ENCODE assay signal across 12 cellular contexts in the genomic region with DNA sequence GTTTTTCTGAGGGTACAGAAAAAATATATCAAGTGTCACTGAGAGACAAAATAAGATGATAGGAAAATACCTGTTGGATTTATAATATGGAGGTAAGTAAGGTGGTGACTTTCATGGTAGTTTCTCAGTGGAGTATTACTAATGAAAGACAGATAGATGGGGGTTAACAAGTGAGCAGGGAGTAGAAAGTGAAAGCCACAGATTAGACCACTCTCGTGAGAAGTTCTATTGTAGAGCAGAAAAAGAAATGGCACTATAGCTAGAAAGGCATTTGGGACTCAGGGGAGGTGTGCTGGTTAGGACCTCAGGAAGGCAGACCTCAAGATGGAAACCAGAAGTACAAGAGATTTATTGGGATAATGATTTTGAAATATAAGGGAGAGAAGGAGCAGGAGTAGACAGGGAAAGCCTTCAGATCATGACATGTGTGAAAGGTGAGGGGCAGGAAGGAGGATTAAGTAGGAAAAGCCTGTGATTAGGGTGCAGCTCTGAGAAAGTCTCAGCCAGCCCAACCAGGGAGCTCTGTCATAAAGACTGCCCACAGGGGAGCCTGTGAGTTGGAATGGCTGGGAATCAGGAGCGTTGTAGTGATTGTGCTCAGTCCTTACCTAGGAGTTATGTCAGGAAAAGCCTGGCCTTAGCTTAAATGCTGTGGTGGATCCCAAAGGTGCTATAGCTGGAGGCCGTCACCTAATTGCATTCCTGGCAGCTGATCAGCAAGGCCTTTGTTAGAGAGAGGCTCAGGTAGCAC.
DNase-seq lines count a peak whose midpoint lies in the region; ATAC-seq and TF ChIP-seq lines count a peak whose summit lies in the region.
"Had no signal": no experiment of that assay in that cellular context is flagged by ENCODE, and none has a peak within 500 bp of the region (broad histone marks: within the 10 kb centered on the region; RNA-seq: fewer than 3 reads in every experiment).

No MANE protein-coding gene starts in this region.

- H3K27ac Mint-ChIP-seq in CD8-positive, alpha-beta memory T cell: peak overlapping the region in 4 of 8 donors; percentile 35 to 83 (median 65)
- H3K27ac Mint-ChIP-seq: memory B cell had no signal

- no peaks in the 10 kb centered on the region for H3K4me1 ChIP-seq in CD8-positive, alpha-beta memory T cell (ENCODE audit: insufficient read depth, low read length)

- H3K27me3 ChIP-seq in CD8-positive, alpha-beta memory T cell (ENCODE audit: insufficient read depth, low read length, poor library complexity, severe bottlenecking): no peaks in the 10 kb centered on the region
- H3K27me3 ChIP-seq: suprapubic skin had no signal

- ATAC-seq in GM19324 (IDR thresholded peaks at IDR 0.05; ENCODE audit: low FRiP score, unreplicated experiment) (peak; percentile 86), HG02798 (IDR thresholded peaks at IDR 0.05; ENCODE audit: poor library complexity, unreplicated experiment) (peak; percentile 93), Right ventricle myocardium superior (ENCODE audit: poor library complexity) (no peak)

- peaks cover 21 to 28% (median 23%) of the 10 kb centered on the region in 3 donors for H3K4me1 Mint-ChIP-seq in CD8-positive, alpha-beta memory T cell

- peak overlapping the region; percentile 64 for H3K27ac ChIP-seq in KOPT-K1 (ENCODE audit: low read depth, low read length, poor library complexity, severe bottlenecking)
- H3K27ac ChIP-seq in CD8-positive, alpha-beta memory T cell (ENCODE audit: low read depth, low read length): no peak overlapping the region
- H3K27ac ChIP-seq: suprapubic skin had no signal

- H3K27me3 Mint-ChIP-seq in CD8-positive, alpha-beta memory T cell: no peaks in the 10 kb centered on the region

- peak; percentile 43 for DNase-seq in GM10266 (ENCODE audit: extremely low spot score)
- DNase-seq in COR-L47 (lab: John Stamatoyannopoulos, UW): no peak
- no peak for DNase-seq in mucosa of gallbladder (ENCODE audit: low spot score)
- no peak for DNase-seq in CD8-positive, alpha-beta memory T cell
- no peak for DNase-seq in Right ventricle myocardium superior
- DNase-seq: caudate nucleus, SIG-M5 had no signal

- intact Hi-C loops in Right ventricle myocardium superior (cut with DNase I): no loop called here

- no peak for TF ChIP-seq CTCF in GM10266 (IDR thresholded peaks at IDR 0.05; ENCODE audit: control insufficient read depth, insufficient read depth, low read depth, missing control alignments)

- peak overlapping the region in 2 of 7 donors; percentile 22 to 50 for H3K4me3 Mint-ChIP-seq in CD8-positive, alpha-beta memory T cell
- H3K4me3 Mint-ChIP-seq: memory B cell had no signal

- peaks cover 0 to 7% (median 0%) of the 10 kb centered on the region in 5 donors for H3K9me3 Mint-ChIP-seq in CD8-positive, alpha-beta memory T cell
- H3K9me3 Mint-ChIP-seq: memory B cell had no signal

- H3K4me3 ChIP-seq in CD8-positive, alpha-beta memory T cell (ENCODE audit: low read length): no peak overlapping the region
- H3K4me3 ChIP-seq: suprapubic skin had no signal

- peaks cover 29% of the 10 kb centered on the region for H3K36me3 ChIP-seq in KOPT-K1 (ENCODE audit: insufficient read depth, low read length)
- H3K36me3 ChIP-seq in CD8-positive, alpha-beta memory T cell (ENCODE audit: insufficient read depth, low read length): no peaks in the 10 kb centered on the region
- H3K36me3 ChIP-seq: suprapubic skin had no signal

- H3K36me3 Mint-ChIP-seq in CD8-positive, alpha-beta memory T cell: peaks cover 0 to 33% (median 6%) of the 10 kb centered on the region in 3 donors
- H3K36me3 Mint-ChIP-seq: memory B cell had no signal

- CTCF ChIA-PET in CD8-positive, alpha-beta memory T cell (lab: Charles Lee): no interaction called here

- H3K9me3 ChIP-seq in KOPT-K1 (ENCODE audit: insufficient read depth, low read length, poor library complexity, severe bottlenecking): peaks cover 4% of the 10 kb centered on the region
- H3K9me3 ChIP-seq in CD8-positive, alpha-beta memory T cell (ENCODE audit: low read length): no peaks in the 10 kb centered on the region
- H3K9me3 ChIP-seq: suprapubic skin had no signal

- POLR2A ChIA-PET in CD8-positive, alpha-beta memory T cell (lab: Charles Lee): no interaction called here
